In genomic region chr2:240161087-240161750, GRCh38 we compare ENCODE assay signal across 2 cellular contexts.
TF ChIP-seq lines count a peak whose summit lies in the region.

No MANE protein-coding gene starts in this region.

TF ChIP-seq in HEK293, 187 proteins besides CTCF, POLR2A, EP300 and RAD21 (continues in another document):
- TF ChIP-seq ZNF530 (tag by site-specific recombination; IDR thresholded peaks at IDR 0.05; ENCODE audit: low read depth) (no peak), ZNF223 (tag by site-specific recombination; IDR thresholded peaks at IDR 0.05) (no peak), ZNF184 (tag by site-specific recombination; IDR thresholded peaks at IDR 0.05) (no peak), ZNF514 (tag by site-specific recombination; IDR thresholded peaks at IDR 0.05) (no peak), ZNF701 (tag by site-specific recombination; IDR thresholded peaks at IDR 0.05) (no peak), ZNF274 (IDR thresholded peaks at IDR 0.05; ENCODE audit: low read length) (no peak), ZNF274 (tag by site-specific recombination; IDR thresholded peaks at IDR 0.05; ENCODE audit: borderline replicate concordance) (no peak), ZNF777 (tag by site-specific recombination; IDR thresholded peaks at IDR 0.05; ENCODE audit: borderline replicate concordance) (no peak), PRDM10 (tag by site-specific recombination; IDR thresholded peaks at IDR 0.05) (no peak), ZNF26 (tag by site-specific recombination; IDR thresholded peaks at IDR 0.05) (no peak), ZNF146 (tag by site-specific recombination; IDR thresholded peaks at IDR 0.05) (no peak), ZNF148 (tag by site-specific recombination; IDR thresholded peaks at IDR 0.05; ENCODE audit: borderline replicate concordance) (no peak)
- TF ChIP-seq, protein P1, sequence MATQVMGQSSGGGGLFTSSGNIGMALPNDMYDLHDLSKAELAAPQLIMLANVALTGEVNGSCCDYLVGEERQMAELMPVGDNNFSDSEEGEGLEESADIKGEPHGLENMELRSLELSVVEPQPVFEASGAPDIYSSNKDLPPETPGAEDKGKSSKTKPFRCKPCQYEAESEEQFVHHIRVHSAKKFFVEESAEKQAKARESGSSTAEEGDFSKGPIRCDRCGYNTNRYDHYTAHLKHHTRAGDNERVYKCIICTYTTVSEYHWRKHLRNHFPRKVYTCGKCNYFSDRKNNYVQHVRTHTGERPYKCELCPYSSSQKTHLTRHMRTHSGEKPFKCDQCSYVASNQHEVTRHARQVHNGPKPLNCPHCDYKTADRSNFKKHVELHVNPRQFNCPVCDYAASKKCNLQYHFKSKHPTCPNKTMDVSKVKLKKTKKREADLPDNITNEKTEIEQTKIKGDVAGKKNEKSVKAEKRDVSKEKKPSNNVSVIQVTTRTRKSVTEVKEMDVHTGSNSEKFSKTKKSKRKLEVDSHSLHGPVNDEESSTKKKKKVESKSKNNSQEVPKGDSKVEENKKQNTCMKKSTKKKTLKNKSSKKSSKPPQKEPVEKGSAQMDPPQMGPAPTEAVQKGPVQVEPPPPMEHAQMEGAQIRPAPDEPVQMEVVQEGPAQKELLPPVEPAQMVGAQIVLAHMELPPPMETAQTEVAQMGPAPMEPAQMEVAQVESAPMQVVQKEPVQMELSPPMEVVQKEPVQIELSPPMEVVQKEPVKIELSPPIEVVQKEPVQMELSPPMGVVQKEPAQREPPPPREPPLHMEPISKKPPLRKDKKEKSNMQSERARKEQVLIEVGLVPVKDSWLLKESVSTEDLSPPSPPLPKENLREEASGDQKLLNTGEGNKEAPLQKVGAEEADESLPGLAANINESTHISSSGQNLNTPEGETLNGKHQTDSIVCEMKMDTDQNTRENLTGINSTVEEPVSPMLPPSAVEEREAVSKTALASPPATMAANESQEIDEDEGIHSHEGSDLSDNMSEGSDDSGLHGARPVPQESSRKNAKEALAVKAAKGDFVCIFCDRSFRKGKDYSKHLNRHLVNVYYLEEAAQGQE (tag by site-specific recombination; IDR thresholded peaks at IDR 0.05), result no peak

TF ChIP-seq in GM12878, 131 proteins besides CTCF, POLR2A, EP300 and RAD21:
- TF ChIP-seq, protein P2, sequence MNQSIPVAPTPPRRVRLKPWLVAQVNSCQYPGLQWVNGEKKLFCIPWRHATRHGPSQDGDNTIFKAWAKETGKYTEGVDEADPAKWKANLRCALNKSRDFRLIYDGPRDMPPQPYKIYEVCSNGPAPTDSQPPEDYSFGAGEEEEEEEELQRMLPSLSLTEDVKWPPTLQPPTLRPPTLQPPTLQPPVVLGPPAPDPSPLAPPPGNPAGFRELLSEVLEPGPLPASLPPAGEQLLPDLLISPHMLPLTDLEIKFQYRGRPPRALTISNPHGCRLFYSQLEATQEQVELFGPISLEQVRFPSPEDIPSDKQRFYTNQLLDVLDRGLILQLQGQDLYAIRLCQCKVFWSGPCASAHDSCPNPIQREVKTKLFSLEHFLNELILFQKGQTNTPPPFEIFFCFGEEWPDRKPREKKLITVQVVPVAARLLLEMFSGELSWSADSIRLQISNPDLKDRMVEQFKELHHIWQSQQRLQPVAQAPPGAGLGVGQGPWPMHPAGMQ (IDR thresholded peaks at IDR 0.05; ENCODE audit: borderline replicate concordance), result no peak
- no peak for TF ChIP-seq STAT3 (IDR thresholded peaks at IDR 0.05; ENCODE audit: low read depth, low read length)
- TF ChIP-seq IKZF1 (conservative IDR thresholded peaks at IDR 0.05), result no peak
- no peak for TF ChIP-seq SMAD1 (IDR thresholded peaks at IDR 0.05; ENCODE audit: low read depth, partially characterized antibody)
- TF ChIP-seq RBBP5 (conservative IDR thresholded peaks at IDR 0.05), result no peak
- TF ChIP-seq IKZF2 (IDR thresholded peaks at IDR 0.05), result no peak
- 0 out of 2 replicates have a peak, but pooled peaks have one; percentile 24 for TF ChIP-seq CREM (IDR thresholded peaks at IDR 0.05; ENCODE audit: low read depth)
- no peak for TF ChIP-seq SMAD5 (IDR thresholded peaks at IDR 0.05; ENCODE audit: low read depth)
- peak; percentile 19; the same call in 1 of the 2 replicates for TF ChIP-seq CREB1 (IDR thresholded peaks at IDR 0.05; ENCODE audit: low read depth)
- no peak for TF ChIP-seq TCF7 (IDR thresholded peaks at IDR 0.05; ENCODE audit: borderline replicate concordance)
- TF ChIP-seq SMC3 (IDR thresholded peaks at IDR 0.05; ENCODE audit: borderline replicate concordance, low read length), result no peak
- TF ChIP-seq POLR2AphosphoS5 (IDR thresholded peaks at IDR 0.05; ENCODE audit: low read length), result no peak
- no peak for TF ChIP-seq HDGF (IDR thresholded peaks at IDR 0.05)
- no peak for TF ChIP-seq DPF2 (IDR thresholded peaks at IDR 0.05)
- TF ChIP-seq ATF7 (IDR thresholded peaks at IDR 0.05; ENCODE audit: low read depth), result peak; percentile 20; the same call in 1 of the 2 replicates
- TF ChIP-seq YBX1 (IDR thresholded peaks at IDR 0.05), result no peak
- no peak for TF ChIP-seq ZNF622 (IDR thresholded peaks at IDR 0.05)
- TF ChIP-seq, protein P3, sequence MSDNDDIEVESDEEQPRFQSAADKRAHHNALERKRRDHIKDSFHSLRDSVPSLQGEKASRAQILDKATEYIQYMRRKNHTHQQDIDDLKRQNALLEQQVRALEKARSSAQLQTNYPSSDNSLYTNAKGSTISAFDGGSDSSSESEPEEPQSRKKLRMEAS (IDR thresholded peaks at IDR 0.05; ENCODE audit: low read depth, low read length), result no peak
- TF ChIP-seq EZH2 (IDR thresholded peaks at IDR 0.05; ENCODE audit: borderline replicate concordance, control insufficient read depth, low read depth, low read length), result no peak
- no peak for TF ChIP-seq CHD1 (IDR thresholded peaks at IDR 0.05; ENCODE audit: low read depth, low read length)
- no peak for TF ChIP-seq ZNF274 (IDR thresholded peaks at IDR 0.05; ENCODE audit: insufficient read depth, insufficient read length)
- TF ChIP-seq ZNF217 (IDR thresholded peaks at IDR 0.05), result no peak
- TF ChIP-seq NFIC (IDR thresholded peaks at IDR 0.05; ENCODE audit: low read depth, low read length), result no peak
